ENCODE assay signal across 25 cellular contexts in the genomic region with DNA sequence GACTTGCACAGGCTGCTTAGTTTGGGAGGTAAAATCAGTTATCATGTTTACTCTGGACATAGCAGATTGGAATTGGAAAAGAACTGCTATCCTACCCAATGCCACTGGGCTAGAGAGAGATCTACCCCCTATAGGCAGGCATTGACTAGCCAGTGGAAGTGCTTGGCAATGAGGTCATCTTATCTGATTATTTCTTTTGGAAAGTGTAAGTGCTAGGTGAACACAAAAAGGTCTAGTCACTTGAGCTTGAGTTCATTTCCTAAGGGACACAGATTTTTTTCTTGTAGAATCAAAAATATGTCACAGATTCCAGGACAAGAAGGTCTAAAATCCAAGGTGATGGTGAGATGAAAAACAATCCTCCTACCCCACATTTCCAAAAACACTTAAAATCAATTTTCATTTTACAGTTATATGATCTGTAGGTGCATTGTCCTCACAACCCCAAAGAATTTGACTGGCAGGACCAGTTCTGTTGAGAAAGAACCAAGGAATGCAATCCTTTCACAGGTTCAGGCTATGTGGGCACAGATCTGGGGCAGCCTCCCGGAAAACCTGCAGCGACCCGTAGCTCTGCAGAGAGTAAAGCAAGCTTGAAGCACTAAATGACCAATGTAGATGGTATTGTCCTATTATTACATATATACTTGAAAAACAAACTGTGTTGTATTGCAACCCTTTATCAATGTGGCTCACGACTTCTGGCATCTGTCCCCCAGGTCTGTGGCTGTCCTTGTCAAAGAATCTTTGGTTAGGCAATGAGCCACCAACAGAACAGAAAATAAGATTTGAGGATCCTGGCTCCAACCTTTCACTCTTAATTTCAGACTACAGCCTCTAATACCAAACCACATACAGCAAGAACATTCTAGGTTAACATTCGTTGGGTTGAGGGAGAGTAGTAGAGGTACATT.
"Had no signal": no experiment of that assay in that cellular context is flagged by ENCODE, and none has a peak within 500 bp of the region (broad histone marks: within the 10 kb centered on the region; RNA-seq: fewer than 3 reads in every experiment).

No MANE protein-coding gene starts in this region.

- ATAC-seq: activated CD8-positive, alpha-beta T cell treated with anti-CD3 and anti-CD28 coated beads for 36 hours; activated T-helper 17 cell treated with anti-CD3 and anti-CD28 coated beads, Interleukin-2, amount 50 U/mL, for 72 hours; gastroesophageal sphincter; heart left ventricle; left cardiac atrium; naive thymus-derived CD4-positive, alpha-beta T cell; stimulated activated naive CD8-positive, alpha-beta T cell treated with anti-CD3 and anti-CD28 coated beads, Interleukin-15, Interleukin-2, amounts not matched to agents 100 U/mL and 50 U/mL, for 24 hours had no signal

- H3K27ac ChIP-seq: adrenal gland, ascending aorta, brain microvascular endothelial cell, esophagus squamous epithelium, gastroesophageal sphincter, heart left ventricle, neural progenitor cell, WERI-Rb-1 had no signal

- H3K4me3 ChIP-seq: adrenal gland, ascending aorta, esophagus squamous epithelium, gastroesophageal sphincter, heart left ventricle, neural progenitor cell had no signal

- FAIRE-seq: colon, islet of Langerhans, TTC549 had no signal

- H3K27me3 Mint-ChIP-seq: activated CD4-positive, alpha-beta T cell treated with anti-CD3 and anti-CD28 coated beads, Interleukin-2, amount 10 ng/mL, durations not matched to agents 7 days and 5 days; activated CD8-positive, alpha-beta T cell treated with anti-CD3 and anti-CD28 coated beads for 36 hours; activated naive CD8-positive, alpha-beta T cell; activated T-helper 17 cell treated with anti-CD3 and anti-CD28 coated beads, Interleukin-2, amount 50 U/mL, for 72 hours had no signal

- H3K4me3 Mint-ChIP-seq: activated CD4-positive, alpha-beta T cell treated with anti-CD3 and anti-CD28 coated beads, Interleukin-2, amount 10 ng/mL, durations not matched to agents 7 days and 5 days; activated CD8-positive, alpha-beta T cell treated with anti-CD3 and anti-CD28 coated beads for 36 hours; activated naive CD8-positive, alpha-beta T cell; activated T-helper 17 cell treated with anti-CD3 and anti-CD28 coated beads, Interleukin-2, amount 50 U/mL, for 72 hours; central memory CD8-positive, alpha-beta T cell; naive thymus-derived CD4-positive, alpha-beta T cell; neural progenitor cell had no signal

- DNase-seq: activated CD4-positive, alpha-beta T cell treated with anti-CD3 and anti-CD28 coated beads, Interleukin-2, amount 10 ng/mL, durations not matched to agents 7 days and 5 days; activated CD4-positive, CD25-positive, alpha-beta regulatory T cell treated with anti-CD3 and anti-CD28 coated beads, Interleukin-2, amount 50 U/mL, for 72 hours; activated CD8-positive, alpha-beta T cell treated with anti-CD3 and anti-CD28 coated beads for 36 hours; activated T-cell treated with anti-CD3 and anti-CD28 coated beads, Interleukin-2, amount 50 U/mL, for 1 hour; brain microvascular endothelial cell; effector memory CD4-positive, alpha-beta T cell; esophagus squamous epithelium; heart left ventricle; left cardiac atrium; naive thymus-derived CD4-positive, alpha-beta T cell; stimulated activated CD4-positive, alpha-beta T cell treated with anti-CD3 and anti-CD28 coated beads, Interleukin-12 subunit alpha, Interleukin-12 subunit beta, amount 100 ng/mL, for 4 hours; stimulated activated CD4-positive, alpha-beta T cell treated with anti-CD3 and anti-CD28 coated beads, Interleukin-4, amount 100 ng/mL, for 4 hours; stimulated activated naive CD8-positive, alpha-beta T cell treated with anti-CD3 and anti-CD28 coated beads, Interleukin-15, Interleukin-2, amounts not matched to agents 100 U/mL and 50 U/mL, for 24 hours; T-helper 1 cell; WERI-Rb-1 had no signal

- H3K27me3 ChIP-seq: adrenal gland, ascending aorta, brain microvascular endothelial cell, esophagus squamous epithelium, gastroesophageal sphincter, heart left ventricle, neural progenitor cell had no signal

- H3K36me3 ChIP-seq: adrenal gland, ascending aorta, brain microvascular endothelial cell, esophagus squamous epithelium, gastroesophageal sphincter, heart left ventricle, neural progenitor cell, WERI-Rb-1 had no signal

- H3K4me1 Mint-ChIP-seq: activated CD4-positive, alpha-beta T cell treated with anti-CD3 and anti-CD28 coated beads, Interleukin-2, amount 10 ng/mL, durations not matched to agents 7 days and 5 days; activated T-helper 17 cell treated with anti-CD3 and anti-CD28 coated beads, Interleukin-2, amount 50 U/mL, for 72 hours; central memory CD8-positive, alpha-beta T cell; neural progenitor cell had no signal

- H3K4me1 ChIP-seq: adrenal gland, ascending aorta, gastroesophageal sphincter, heart left ventricle, neural progenitor cell had no signal

- H3K36me3 Mint-ChIP-seq: activated naive CD8-positive, alpha-beta T cell; naive thymus-derived CD4-positive, alpha-beta T cell; neural progenitor cell had no signal

- H3K9me3 ChIP-seq: adrenal gland, ascending aorta, esophagus squamous epithelium, gastroesophageal sphincter, heart left ventricle had no signal

- H3K9me3 Mint-ChIP-seq: activated CD4-positive, alpha-beta T cell treated with anti-CD3 and anti-CD28 coated beads, Interleukin-2, amount 10 ng/mL, durations not matched to agents 7 days and 5 days; activated CD8-positive, alpha-beta T cell treated with anti-CD3 and anti-CD28 coated beads for 36 hours; activated T-helper 17 cell treated with anti-CD3 and anti-CD28 coated beads, Interleukin-2, amount 50 U/mL, for 72 hours; central memory CD8-positive, alpha-beta T cell had no signal

- H3K27ac Mint-ChIP-seq: activated CD4-positive, alpha-beta T cell treated with anti-CD3 and anti-CD28 coated beads, Interleukin-2, amount 10 ng/mL, durations not matched to agents 7 days and 5 days; activated CD8-positive, alpha-beta T cell treated with anti-CD3 and anti-CD28 coated beads for 36 hours; activated naive CD8-positive, alpha-beta T cell; activated T-helper 17 cell treated with anti-CD3 and anti-CD28 coated beads, Interleukin-2, amount 50 U/mL, for 72 hours; naive thymus-derived CD4-positive, alpha-beta T cell; neural progenitor cell had no signal
